9 cellular contexts compared by ENCODE assay signal in the genomic region with DNA sequence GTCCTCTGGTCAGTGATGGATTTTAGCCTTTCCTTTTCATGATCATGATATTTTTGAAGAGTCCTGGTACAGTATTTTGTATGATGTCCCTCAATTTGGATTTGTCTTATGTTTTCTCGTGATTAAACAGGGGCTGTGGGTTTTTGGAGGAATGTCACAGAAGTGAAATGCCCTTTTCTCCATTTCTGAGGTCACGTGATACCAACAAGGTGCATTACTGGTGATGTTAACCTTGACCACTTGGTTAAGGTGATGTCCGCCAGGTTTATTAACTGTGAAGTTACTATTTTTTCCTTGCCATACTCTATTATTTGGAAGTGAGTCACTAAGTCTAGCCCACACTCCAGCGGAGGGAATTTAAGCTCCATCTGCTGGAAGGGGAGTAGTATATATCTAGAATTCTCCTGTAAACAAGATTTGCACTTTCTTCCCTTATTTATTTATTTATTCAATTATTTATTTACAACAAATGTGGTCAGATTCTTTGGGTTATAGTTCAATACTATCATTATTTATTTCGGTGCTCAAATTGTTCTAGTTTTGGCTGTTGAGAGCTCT.
DNase-seq lines count a peak whose midpoint lies in the region; ATAC-seq and TF ChIP-seq lines count a peak whose summit lies in the region.
"Had no signal": no experiment of that assay in that cellular context is flagged by ENCODE, and none has a peak within 500 bp of the region (broad histone marks: within the 10 kb centered on the region; RNA-seq: fewer than 3 reads in every experiment).

No MANE protein-coding gene starts in this region.

- H3K9ac ChIP-seq in neural progenitor cell, result no peak overlapping the region

- no peak for ATAC-seq in HG02623 (IDR thresholded peaks at IDR 0.05; ENCODE audit: unreplicated experiment)

- no peaks in the 10 kb centered on the region for H3K27me3 Mint-ChIP-seq in neural progenitor cell (ENCODE audit: insufficient read depth, low read depth)

- no peaks in the 10 kb centered on the region for H3K4me1 ChIP-seq in neural progenitor cell

- DNase-seq in ELR (ENCODE audit: low read depth) (peak; percentile 81), NB4 (ENCODE audit: low read depth) (peak; percentile 36), choroid plexus epithelial cell (ENCODE audit: low read depth) (peak; percentile 80), neural progenitor cell (ENCODE audit: low spot score) (no peak), activated gamma-delta T cell treated with Interleukin-2 at 50 U/mL for 16 hours (no peak), NCI-H345 treated with DMSO at 0.1 percent for 48 hours (lab: John Stamatoyannopoulos, UW; ENCODE audit: unreplicated experiment) (no peak)
- no peak for DNase-seq in stimulated activated CD4-positive, alpha-beta T cell treated with anti-CD3 and anti-CD28 coated beads, Interleukin-15, amount 100 ng/mL, for 24 hours
- DNase-seq: posterior cingulate gyrus had no signal

- no peaks in the 10 kb centered on the region for H3K9me3 ChIP-seq in neural progenitor cell (ENCODE audit: low read depth)

- H3K9me3 Mint-ChIP-seq in neural progenitor cell, result no peaks in the 10 kb centered on the region

- H4K20me1 ChIP-seq in neural progenitor cell (ENCODE audit: low read depth), result no peaks in the 10 kb centered on the region

- no peaks in the 10 kb centered on the region for H3F3A ChIP-seq in neural progenitor cell (ENCODE audit: low read depth)

- H3K36me3 ChIP-seq in neural progenitor cell, result no peaks in the 10 kb centered on the region

- no peak for TF ChIP-seq POLR2A in NB4 (IDR thresholded peaks at IDR 0.05; ENCODE audit: extremely low read depth, insufficient read length)

- H3K27ac ChIP-seq in neural progenitor cell, result no peak overlapping the region

- no peaks in the 10 kb centered on the region for H3K27me3 ChIP-seq in neural progenitor cell

- H3K79me2 ChIP-seq in neural progenitor cell (ENCODE audit: low read depth), result no peaks in the 10 kb centered on the region

- H3K4me3 ChIP-seq in NB4 (ENCODE audit: low read depth, low read length) (no peak overlapping the region), choroid plexus epithelial cell (ENCODE audit: low read depth, low read length) (no peak overlapping the region), neural progenitor cell (no peak overlapping the region)

- no peak overlapping the region for H2AFZ ChIP-seq in neural progenitor cell (replicated peaks)

- H3K4me1 Mint-ChIP-seq in neural progenitor cell, result no peaks in the 10 kb centered on the region

- TF ChIP-seq CTCF in NB4 (IDR thresholded peaks at IDR 0.05; ENCODE audit: low read depth, low read length), result no peak
- peak; percentile 79 for TF ChIP-seq CTCF in choroid plexus epithelial cell (conservative IDR thresholded peaks at IDR 0.05; ENCODE audit: low read depth, low read length)
- peak; percentile 21 for TF ChIP-seq CTCF in neural progenitor cell (IDR thresholded peaks at IDR 0.05)

- H3K4me2 ChIP-seq in neural progenitor cell, result no peak overlapping the region

- no peak overlapping the region for H3K4me3 Mint-ChIP-seq in neural progenitor cell

- H3K36me3 Mint-ChIP-seq in neural progenitor cell, result no peaks in the 10 kb centered on the region

- no peak overlapping the region for H3K27ac Mint-ChIP-seq in neural progenitor cell

Comparison
In these comparisons a context has a peak if more than half of its experiments do, and no peak if none do; other contexts are left out.
1. DNase-seq: peak in ELR (single experiment), NB4 (single experiment) and choroid plexus epithelial cell (single experiment); none in neural progenitor cell (single experiment), stimulated activated CD4-positive, alpha-beta T cell treated with anti-CD3 and anti-CD28 coated beads, Interleukin-15, amount 100 ng/mL, for 24 hours (single experiment), activated gamma-delta T cell treated with Interleukin-2 at 50 U/mL for 16 hours (single experiment) and NCI-H345 treated with DMSO at 0.1 percent for 48 hours (single experiment).